ENCODE assay signal across 22 cellular contexts in genomic region chr2:152413228-152414030, GRCh38.
DNase-seq lines count a peak whose midpoint lies in the region; ATAC-seq and TF ChIP-seq lines count a peak whose summit lies in the region.
"Had no signal": no experiment of that assay in that cellular context is flagged by ENCODE, and none has a peak within 500 bp of the region (broad histone marks: within the 10 kb centered on the region; RNA-seq: fewer than 3 reads in every experiment).

No MANE protein-coding gene starts in this region.

- TF ChIP-seq POLR2A in body of pancreas (IDR thresholded peaks at IDR 0.05), result no peak
- TF ChIP-seq POLR2A in adrenal gland (IDR thresholded peaks at IDR 0.05), result no peak

- intact Hi-C loops in MCF 10A (cut with micrococcal nuclease), result no loop called here
- intact Hi-C loops in mammary epithelial cell (cut with micrococcal nuclease), result no loop called here
- intact Hi-C loops in body of pancreas (cut with DNase I), result no loop called here
- intact Hi-C loops in adrenal gland (cut with DNase I), result no loop called here

- CTCF ChIA-PET in MCF 10A (lab: Yijun Ruan, JAX), result interaction anchor here (0.7 to 2.3 kb wide), 5 partner anchors 30 to 224 kb away, joined by 3 to 7 read pairs (median 5); no protein-coding TSS in a partner anchor
- CTCF ChIA-PET in mammary epithelial cell (lab: Charles Lee; ENCODE audit: low non-redundant PET), result no interaction called here

- H3K27ac ChIP-seq in mammary epithelial cell (ENCODE audit: insufficient read depth, low read depth, low read length) (no peak overlapping the region), body of pancreas (peak overlapping the region in 3 of 4 donors; percentile 33 to 69 (median 52)), temporal lobe (ENCODE audit: low read depth, low read length) (peak overlapping the region; percentile 53), adrenal gland (no peak overlapping the region)
- H3K27ac ChIP-seq: hepatocyte, KMS-11, parathyroid adenoma had no signal

- H3K9me3 Mint-ChIP-seq in MCF 10A (ENCODE audit: unreplicated experiment), result no peaks in the 10 kb centered on the region
- H3K9me3 Mint-ChIP-seq: natural killer cell treated with Interleukin-12 subunit alpha and Interleukin-12 subunit beta and Interleukin-15 and Interleukin-18, amount 100 ng/mL, for 72 hours; T-cell had no signal

- H3K27me3 Mint-ChIP-seq in MCF 10A (ENCODE audit: insufficient read depth, unreplicated experiment), result no peaks in the 10 kb centered on the region

- POLR2A ChIA-PET in MCF 10A (lab: Yijun Ruan, JAX), result interaction anchor here (0.7 to 3.6 kb wide), 5 partner anchors 8 to 77 kb away, joined by 3 to 12 read pairs (median 5); no protein-coding TSS in a partner anchor

- WGBS in mammary epithelial cell (ENCODE audit: low coverage, missing lambda C conversion rate), result 63% methylated on average over 2 of the region's 3 CpGs
- WGBS in body of pancreas, 2 donors, result 69 to 70% methylated on average over 3 of the region's 3 CpGs
- WGBS in adrenal gland, 4 donors, result 68 to 71% (median 70%) methylated on average over 3 of the region's 3 CpGs

- dilution Hi-C loops in mammary epithelial cell (cut with HindIII; ENCODE audit: low sequenced_read_pairs), result no loop called here

- H3K27me3 ChIP-seq in mammary epithelial cell (ENCODE audit: insufficient read depth, low read length) (no peaks in the 10 kb centered on the region), body of pancreas (no peaks in the 10 kb centered on the region), adrenal gland (no peaks in the 10 kb centered on the region)
- H3K27me3 ChIP-seq: hepatocyte had no signal

- BruUV-seq in MCF 10A (replicated peaks; lab: Mats Ljungman, UMichigan) (no TSS peak), mammary epithelial cell (replicated peaks; lab: Mats Ljungman, UMichigan) (no TSS peak)

- no peak for DNase-seq in MCF 10A (ENCODE audit: unreplicated experiment)
- no peak for DNase-seq in mammary epithelial cell
- peak in 2 of 4 donors; percentile 19 to 35 for DNase-seq in body of pancreas
- DNase-seq in iris pigment epithelial cell (ENCODE audit: low read depth), result peak; percentile 32
- no peak for DNase-seq in activated CD4-positive, CD25-positive, alpha-beta regulatory T cell (lab: John Stamatoyannopoulos, UW)
- no peak for DNase-seq in adrenal gland
- no peak for DNase-seq in dedifferentiated amniotic fluid mesenchymal stem cell (ENCODE audit: extremely low spot score)
- DNase-seq: activated CD8-positive, alpha-beta memory T cell treated with anti-CD3 and anti-CD28 coated beads for 24 hours; activated T-cell treated with anti-CD3 and anti-CD28 coated beads, Interleukin-2, amount 50 U/mL, for 1 hour; DMS79; midbrain; NCI-H1436 treated with DMSO at 0.1 percent for 48 hours; NCI-H510A treated with DMSO at 0.1 percent for 48 hours; PC-3; SIG-M5; T-cell had no signal

- peaks cover 53% of the 10 kb centered on the region for H3K4me1 ChIP-seq in mammary epithelial cell (ENCODE audit: insufficient read depth, low read length)
- H3K4me1 ChIP-seq in body of pancreas, result peaks cover 53% of the 10 kb centered on the region
- peaks cover 17 to 39% of the 10 kb centered on the region in 2 donors for H3K4me1 ChIP-seq in adrenal gland (replicated peaks in 1 of 2)

- peaks cover 75% of the 10 kb centered on the region for H3K4me1 Mint-ChIP-seq in MCF 10A (ENCODE audit: insufficient read depth, unreplicated experiment)
- H3K4me1 Mint-ChIP-seq: T-cell had no signal

- peak overlapping the region; percentile 59 for H3K27ac Mint-ChIP-seq in MCF 10A (ENCODE audit: low read depth, unreplicated experiment)
- H3K27ac Mint-ChIP-seq: B cell; natural killer cell treated with Interleukin-12 subunit alpha and Interleukin-12 subunit beta and Interleukin-15 and Interleukin-18, amount 100 ng/mL, for 72 hours; T-cell had no signal

- H3K36me3 Mint-ChIP-seq in MCF 10A (ENCODE audit: insufficient read depth, unreplicated experiment), result no peaks in the 10 kb centered on the region
- H3K36me3 Mint-ChIP-seq: natural killer cell treated with Interleukin-12 subunit alpha and Interleukin-12 subunit beta and Interleukin-15 and Interleukin-18, amount 100 ng/mL, for 72 hours; T-cell had no signal

- H2AFZ ChIP-seq in mammary epithelial cell (ENCODE audit: low read depth, low read length), result no peak overlapping the region
- H2AFZ ChIP-seq: hepatocyte, parathyroid adenoma had no signal

- no peak overlapping the region for H3K4me3 Mint-ChIP-seq in MCF 10A (ENCODE audit: unreplicated experiment)
- H3K4me3 Mint-ChIP-seq: B cell; natural killer cell treated with Interleukin-12 subunit alpha and Interleukin-12 subunit beta and Interleukin-15 and Interleukin-18, amount 100 ng/mL, for 72 hours; T-cell had no signal

- peak; percentile 77 for ATAC-seq in body of pancreas
- ATAC-seq: natural killer cell treated with Interleukin-12 subunit alpha and Interleukin-12 subunit beta and Interleukin-15 and Interleukin-18, amount 100 ng/mL, for 72 hours; PC-3; T-cell had no signal

- H3K36me3 ChIP-seq in mammary epithelial cell (ENCODE audit: insufficient read depth, low read length) (no peaks in the 10 kb centered on the region), body of pancreas (replicated peaks in 1 of 2; ENCODE audit: insufficient read depth in 1 of 2, low read depth in 2 of 2) (no peaks in the 10 kb centered on the region), adrenal gland (replicated peaks in 1 of 2) (no peaks in the 10 kb centered on the region)

- H3K4me2 ChIP-seq in mammary epithelial cell (ENCODE audit: insufficient read depth, low read depth, low read length), result no peak overlapping the region
- H3K4me2 ChIP-seq: hepatocyte, KMS-11 had no signal

- in situ Hi-C loops in mammary epithelial cell (cut with MboI; ENCODE audit: low sequenced_read_pairs in 2 of 2), result loop anchor here (10.0 to 25.0 kb wide), 2 partner anchors 219 to 226 kb away; partner anchors contain the start of gene STAM2 (in 1 of the 2)

- peaks cover 94% of the 10 kb centered on the region for H3K79me2 ChIP-seq in mammary epithelial cell (ENCODE audit: insufficient read depth, low read length)

- H3K4me3 ChIP-seq in mammary epithelial cell (replicated peaks in 1 of 3; ENCODE audit: insufficient read depth in 1 of 3, low read depth in 2 of 3, low read length in 3 of 3) (no peak overlapping the region), body of pancreas (no peak overlapping the region), adrenal gland (no peak overlapping the region)
- H3K4me3 ChIP-seq: hepatocyte had no signal

- H3K9ac ChIP-seq in mammary epithelial cell (ENCODE audit: insufficient read depth, low read length), result no peak overlapping the region
- H3K9ac ChIP-seq: KMS-11, parathyroid adenoma had no signal

- H3K9me3 ChIP-seq in mammary epithelial cell (replicated peaks; ENCODE audit: insufficient read depth, low read length), result no peaks in the 10 kb centered on the region
- H3K9me3 ChIP-seq in body of pancreas, result no peaks in the 10 kb centered on the region
- no peaks in the 10 kb centered on the region for H3K9me3 ChIP-seq in adrenal gland (replicated peaks in 1 of 3)

- no peak for TF ChIP-seq CTCF in MCF 10A (IDR thresholded peaks at IDR 0.05; ENCODE audit: unreplicated experiment)
- TF ChIP-seq CTCF in mammary epithelial cell (conservative IDR thresholded peaks at IDR 0.05 in 1 of 2, IDR thresholded peaks at IDR 0.05 in 1 of 2; ENCODE audit: extremely low read depth in 1 of 2, insufficient read depth in 1 of 2, low read depth in 1 of 2, low read length in 2 of 2), result no peak
- no peak for TF ChIP-seq CTCF in body of pancreas (IDR thresholded peaks at IDR 0.05)
- no peak for TF ChIP-seq CTCF in adrenal gland (IDR thresholded peaks at IDR 0.05)

- H4K20me1 ChIP-seq in mammary epithelial cell (ENCODE audit: insufficient read depth, low read length), result no peaks in the 10 kb centered on the region

Comparison
In these comparisons a context has a peak if more than half of its experiments do, and no peak if none do; other contexts are left out.
1. H3K27ac ChIP-seq: peak in body of pancreas (3 of 4) and temporal lobe (single experiment); none in mammary epithelial cell (single experiment) and adrenal gland (0 of 5).